ENCODE assay signal across 21 cellular contexts in the genomic region with DNA sequence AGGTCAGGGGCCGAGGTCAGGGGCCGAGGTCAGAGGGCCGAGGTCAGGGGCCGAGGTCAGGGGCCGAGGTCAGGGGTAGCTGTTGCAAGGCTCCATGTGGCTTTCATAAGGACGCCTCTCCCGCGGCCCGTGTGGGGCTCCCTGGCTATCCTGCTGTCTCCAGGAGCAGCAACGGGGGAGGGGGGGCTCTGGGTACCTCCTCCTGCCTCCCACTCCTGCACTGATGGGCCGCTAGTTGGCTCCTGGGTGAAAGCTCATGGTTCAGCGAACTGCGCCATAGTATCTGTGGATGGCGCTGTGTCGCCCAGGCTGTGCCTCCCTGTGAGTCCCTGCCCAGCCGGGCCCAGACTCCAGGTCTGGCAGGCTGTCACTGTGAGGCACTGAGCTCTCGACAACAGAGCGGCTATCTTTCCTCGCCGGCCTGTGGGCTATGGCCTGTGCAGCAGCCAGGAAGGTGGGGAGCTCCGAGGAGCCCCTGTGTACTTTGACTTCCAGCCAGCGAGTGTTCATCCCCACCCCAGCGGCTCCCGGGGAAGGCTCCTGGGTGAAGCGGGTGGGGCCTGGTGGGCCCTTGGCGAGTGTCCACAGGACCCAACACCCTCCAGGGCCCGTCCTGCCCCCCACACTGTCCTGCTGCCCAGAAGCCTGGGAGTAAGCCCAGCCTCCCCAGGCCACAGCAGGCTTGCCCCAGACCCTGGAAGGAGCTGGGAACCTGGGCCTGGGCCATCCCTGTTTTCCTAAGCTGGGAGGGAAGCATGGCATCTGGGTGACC. TPM values are rescaled to one million over a fixed set of nuclear protein-coding genes. Genes with fewer than 3 reads are reported as not detected.
"Had no signal": no experiment of that assay in that cellular context is flagged by ENCODE, and none has a peak within 500 bp of the region (broad histone marks: within the 10 kb centered on the region; RNA-seq: fewer than 3 reads in every experiment).

No MANE protein-coding gene starts in this region.

- H3K4me2 ChIP-seq: hepatocyte had no signal

- H3K27ac Mint-ChIP-seq: activated CD4-positive, alpha-beta memory T cell treated with anti-CD3 and anti-CD28 coated beads for 36 hours; activated CD4-positive, alpha-beta T cell treated with anti-CD3 and anti-CD28 coated beads for 36 hours; activated CD8-positive, alpha-beta memory T cell treated with anti-CD3 and anti-CD28 coated beads, Interleukin-2, amount 10 ng/mL, durations not matched to agents 7 days and 5 days; activated naive CD4-positive, alpha-beta T cell treated with anti-CD3 and anti-CD28 coated beads, Interleukin-2, amount 50 U/mL, for 24 hours; activated T-helper 2 cell treated with anti-CD3 and anti-CD28 coated beads, Interferon-gamma antibody, Interleukin-2, Interleukin-4, amounts not matched to agents 10 μg/mL and 5 μg/mL and 100 μg/mL, durations not matched to agents 14 hours and 24 hours and 36 hours; naive thymus-derived CD4-positive, alpha-beta T cell; progenitor cell of endocrine pancreas; T-cell had no signal

- H3K27ac ChIP-seq: adrenal gland, coronary artery, esophagus muscularis mucosa, hepatocyte, right atrium auricular region, skin epidermis had no signal

- H3K36me3 Mint-ChIP-seq: activated CD4-positive, alpha-beta memory T cell treated with anti-CD3 and anti-CD28 coated beads for 36 hours; activated CD8-positive, alpha-beta memory T cell treated with anti-CD3 and anti-CD28 coated beads, Interleukin-2, amount 10 ng/mL, durations not matched to agents 7 days and 5 days; activated naive CD4-positive, alpha-beta T cell treated with anti-CD3 and anti-CD28 coated beads, Interleukin-2, amount 50 U/mL, for 24 hours; naive thymus-derived CD4-positive, alpha-beta T cell; T-cell had no signal

- H3K27me3 Mint-ChIP-seq: activated CD4-positive, alpha-beta T cell treated with anti-CD3 and anti-CD28 coated beads for 36 hours; activated naive CD4-positive, alpha-beta T cell treated with anti-CD3 and anti-CD28 coated beads, Interleukin-2, amount 50 U/mL, for 24 hours had no signal

- H3K4me1 Mint-ChIP-seq: activated CD4-positive, alpha-beta T cell treated with anti-CD3 and anti-CD28 coated beads for 36 hours; activated CD8-positive, alpha-beta memory T cell treated with anti-CD3 and anti-CD28 coated beads, Interleukin-2, amount 10 ng/mL, durations not matched to agents 7 days and 5 days; activated naive CD4-positive, alpha-beta T cell treated with anti-CD3 and anti-CD28 coated beads, Interleukin-2, amount 50 U/mL, for 24 hours; central memory CD8-positive, alpha-beta T cell; T-cell had no signal

- H3K4me3 ChIP-seq: adrenal gland, coronary artery, esophagus muscularis mucosa, hepatocyte, lung, right atrium auricular region, skin epidermis had no signal

- H3K27me3 ChIP-seq: adrenal gland, hepatocyte, right atrium auricular region had no signal

- H3K4me3 Mint-ChIP-seq: activated CD4-positive, alpha-beta memory T cell treated with anti-CD3 and anti-CD28 coated beads for 36 hours; activated CD4-positive, alpha-beta T cell treated with anti-CD3 and anti-CD28 coated beads for 36 hours; activated CD8-positive, alpha-beta memory T cell treated with anti-CD3 and anti-CD28 coated beads, Interleukin-2, amount 10 ng/mL, durations not matched to agents 7 days and 5 days; activated naive CD4-positive, alpha-beta T cell treated with anti-CD3 and anti-CD28 coated beads, Interleukin-2, amount 50 U/mL, for 24 hours; central memory CD8-positive, alpha-beta T cell; naive thymus-derived CD4-positive, alpha-beta T cell; T-cell had no signal

- H3K9me3 ChIP-seq: adrenal gland, esophagus muscularis mucosa, right atrium auricular region had no signal

- H3K9me3 Mint-ChIP-seq: activated CD4-positive, alpha-beta memory T cell treated with anti-CD3 and anti-CD28 coated beads for 36 hours; activated naive CD4-positive, alpha-beta T cell treated with anti-CD3 and anti-CD28 coated beads, Interleukin-2, amount 50 U/mL, for 24 hours; activated T-helper 2 cell treated with anti-CD3 and anti-CD28 coated beads, Interferon-gamma antibody, Interleukin-2, Interleukin-4, amounts not matched to agents 10 μg/mL and 5 μg/mL and 100 μg/mL, durations not matched to agents 14 hours and 24 hours and 36 hours; central memory CD8-positive, alpha-beta T cell; naive thymus-derived CD4-positive, alpha-beta T cell; T-cell had no signal

- ATAC-seq: activated CD4-positive, alpha-beta T cell treated with anti-CD3 and anti-CD28 coated beads for 36 hours; activated CD8-positive, alpha-beta memory T cell treated with anti-CD3 and anti-CD28 coated beads, Interleukin-2, amount 10 ng/mL, durations not matched to agents 7 days and 5 days; naive thymus-derived CD4-positive, alpha-beta T cell; stimulated activated naive CD8-positive, alpha-beta T cell treated with anti-CD3 and anti-CD28 coated beads, Interleukin-15, Interleukin-2, amounts not matched to agents 100 U/mL and 50 U/mL, for 24 hours; T-cell had no signal

- DNase-seq: activated CD4-positive, alpha-beta memory T cell treated with anti-CD3 and anti-CD28 coated beads for 36 hours; activated CD4-positive, alpha-beta T cell treated with anti-CD3 and anti-CD28 coated beads for 36 hours; activated CD8-positive, alpha-beta memory T cell treated with anti-CD3 and anti-CD28 coated beads, Interleukin-2, amount 10 ng/mL, durations not matched to agents 7 days and 5 days; activated T-cell treated with anti-CD3 and anti-CD28 coated beads, Interleukin-2, amount 50 U/mL, for 1 hour; adrenal gland; naive thymus-derived CD4-positive, alpha-beta T cell; nucleus accumbens; stimulated activated naive CD8-positive, alpha-beta T cell treated with anti-CD3 and anti-CD28 coated beads, Interleukin-15, Interleukin-2, amounts not matched to agents 100 U/mL and 50 U/mL, for 24 hours; T-cell; T1000; trophoblast cell had no signal

- H3K4me1 ChIP-seq: adrenal gland, esophagus muscularis mucosa, right atrium auricular region had no signal

- H3K36me3 ChIP-seq: adrenal gland, esophagus muscularis mucosa, right atrium auricular region had no signal

- H2AFZ ChIP-seq: hepatocyte had no signal

RNA-seq across cellular contexts. Expression of gene RFLNA, which starts 8.1 kb away (rescaled TPM):
- total RNA-seq: activated CD4-positive, alpha-beta memory T cell treated with anti-CD3 and anti-CD28 coated beads for 36 hours; activated CD4-positive, alpha-beta T cell treated with anti-CD3 and anti-CD28 coated beads for 36 hours; activated CD8-positive, alpha-beta memory T cell treated with anti-CD3 and anti-CD28 coated beads, Interleukin-2, amount 10 ng/mL, durations not matched to agents 7 days and 5 days; activated T-helper 2 cell treated with anti-CD3 and anti-CD28 coated beads, Interferon-gamma antibody, Interleukin-2, Interleukin-4, amounts not matched to agents 10 μg/mL and 5 μg/mL and 100 μg/mL, durations not matched to agents 14 hours and 24 hours and 36 hours; naive thymus-derived CD4-positive, alpha-beta T cell; T-cell had no signal
